ENCODE assay signal across 1 cellular context in the genomic region with DNA sequence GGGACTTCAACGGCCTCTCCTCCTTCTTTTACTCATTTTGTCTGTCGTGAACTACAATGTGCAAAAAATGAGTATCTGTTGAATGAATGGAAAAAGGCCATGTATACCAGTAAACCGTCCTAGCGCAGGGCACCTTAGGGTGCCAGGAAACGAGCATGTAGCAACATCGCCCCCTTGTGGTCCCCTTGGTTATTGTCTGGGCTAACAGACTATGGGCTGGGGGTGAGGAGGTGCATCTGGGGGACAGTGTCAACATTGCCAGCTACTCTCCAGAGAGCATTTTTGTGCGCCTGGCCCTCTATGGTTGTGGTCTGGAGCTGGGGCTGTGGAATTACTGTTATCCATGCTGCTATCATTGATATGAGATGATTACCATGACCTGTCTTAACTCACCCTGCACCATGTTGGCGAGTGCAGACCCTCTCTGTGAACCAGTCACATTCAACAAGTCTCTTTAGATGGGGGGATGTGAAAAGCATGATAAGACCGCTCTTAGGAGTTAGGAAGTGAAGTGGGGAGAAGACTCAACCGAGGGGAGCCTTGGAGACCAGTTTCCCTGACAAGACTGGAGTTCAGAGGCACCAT.
TF ChIP-seq lines count a peak whose summit lies in the region.

No MANE protein-coding gene starts in this region.

TF ChIP-seq in H1, 55 proteins besides CTCF, POLR2A, EP300 and RAD21:
- TF ChIP-seq, protein P1, sequence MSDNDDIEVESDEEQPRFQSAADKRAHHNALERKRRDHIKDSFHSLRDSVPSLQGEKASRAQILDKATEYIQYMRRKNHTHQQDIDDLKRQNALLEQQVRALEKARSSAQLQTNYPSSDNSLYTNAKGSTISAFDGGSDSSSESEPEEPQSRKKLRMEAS (IDR thresholded peaks at IDR 0.05), result 0 out of 2 replicates have a peak, but pooled peaks have one; percentile 15
- TF ChIP-seq RFX5 (IDR thresholded peaks at IDR 0.05; ENCODE audit: borderline replicate concordance, low read depth, low read length), result no peak
- no peak for TF ChIP-seq KDM4A (IDR thresholded peaks at IDR 0.05; ENCODE audit: low read depth, low read length, severe bottlenecking)
- TF ChIP-seq YY1 (IDR thresholded peaks at IDR 0.05; ENCODE audit: low read depth, low read length), result 0 out of 2 replicates have a peak, but pooled peaks have one; percentile 20
TF ChIP-seq in H1: peak in this region for 2.
